In genomic region chr11:36361901-36362391, GRCh38 we compare ENCODE assay signal across 1 cellular context.
TF ChIP-seq lines count a peak whose summit lies in the region.

No MANE protein-coding gene starts in this region.

TF ChIP-seq in GM23338, 12 proteins besides CTCF, POLR2A, EP300 and RAD21 (continued from another document):
- no peak for TF ChIP-seq REST (IDR thresholded peaks at IDR 0.05; ENCODE audit: unreplicated experiment)
